In the genomic region with DNA sequence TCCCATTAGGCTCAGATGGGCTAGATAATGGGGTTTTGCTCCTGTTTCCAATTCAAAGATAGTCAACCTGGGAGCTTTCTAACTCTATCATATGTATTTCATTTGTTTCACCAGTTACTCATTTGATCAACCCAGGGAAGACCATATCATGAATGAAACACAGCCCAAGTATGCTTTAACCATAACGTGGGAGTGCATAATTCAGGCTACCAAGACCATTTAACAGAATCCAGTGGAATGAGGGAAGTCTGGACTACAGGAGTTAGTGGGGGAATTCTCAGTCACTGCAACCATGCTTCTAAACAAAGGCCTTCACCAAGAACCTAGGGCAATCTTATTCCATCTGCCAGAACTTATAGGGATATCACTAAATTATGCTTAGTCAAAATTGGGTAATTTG, we compare ENCODE assay signal across 26 cellular contexts.
"Had no signal": no experiment of that assay in that cellular context is flagged by ENCODE, and none has a peak within 500 bp of the region (broad histone marks: within the 10 kb centered on the region; RNA-seq: fewer than 3 reads in every experiment).

No MANE protein-coding gene starts in this region.

- DNase-seq: activated CD4-positive, alpha-beta memory T cell treated with anti-CD3 and anti-CD28 coated beads for 36 hours; activated CD4-positive, alpha-beta T cell treated with anti-CD3 and anti-CD28 coated beads for 48 hours; activated CD4-positive, CD25-positive, alpha-beta regulatory T cell; activated naive CD4-positive, alpha-beta T cell treated with Interleukin-2 at 50 U/mL for 16 hours; activated naive CD8-positive, alpha-beta T cell treated with anti-CD3 and anti-CD28 coated beads, Interleukin-2, amount 10 ng/mL, durations not matched to agents 7 days and 5 days; activated T-cell treated with anti-CD3 and anti-CD28 coated beads, Interleukin-2, amount 50 U/mL, for 48 hours; brain microvascular endothelial cell; caudate nucleus; effector CD4-positive, alpha-beta T cell; erythroblast; head of caudate nucleus; hypothalamus; left ventricle myocardium superior; mammary epithelial cell; naive thymus-derived CD8-positive, alpha-beta T cell; sigmoid colon; stimulated activated CD4-positive, alpha-beta T cell treated with anti-CD3 and anti-CD28 coated beads, Interleukin-4, amount 100 ng/mL, for 1 hour; substantia nigra; T1000; thyroid gland; upper lobe of right lung had no signal

- ATAC-seq: gastroesophageal sphincter; left ventricle myocardium superior; naive thymus-derived CD8-positive, alpha-beta T cell; upper lobe of right lung had no signal

- H3K4me1 ChIP-seq: gastroesophageal sphincter, thyroid gland, upper lobe of right lung had no signal

- H3K36me3 ChIP-seq: upper lobe of right lung had no signal

- H3K27me3 Mint-ChIP-seq: activated CD4-positive, alpha-beta memory T cell treated with anti-CD3 and anti-CD28 coated beads for 36 hours; activated naive CD8-positive, alpha-beta T cell treated with anti-CD3 and anti-CD28 coated beads, Interleukin-2, amount 10 ng/mL, durations not matched to agents 7 days and 5 days; dendritic cell treated with granulocyte-macrophage colony-stimulating factor and Interleukin-4, amounts not matched to agents 40 ng/mL and 50 ng/mL, for 4 days; naive thymus-derived CD8-positive, alpha-beta T cell; stimulated activated naive CD8-positive, alpha-beta T cell treated with anti-CD3 and anti-CD28 coated beads, Interleukin-15, Interleukin-2, amounts not matched to agents 100 ng/mL and 50 ng/mL, for 24 hours had no signal

- H3K9me3 ChIP-seq: gastroesophageal sphincter, sigmoid colon, thyroid gland, upper lobe of right lung had no signal

- H3K4me1 Mint-ChIP-seq: mesothelial cell of epicardium; naive thymus-derived CD8-positive, alpha-beta T cell had no signal

- H3K27ac Mint-ChIP-seq: activated CD4-positive, alpha-beta memory T cell treated with anti-CD3 and anti-CD28 coated beads for 36 hours; activated naive CD8-positive, alpha-beta T cell treated with anti-CD3 and anti-CD28 coated beads, Interleukin-2, amount 10 ng/mL, durations not matched to agents 7 days and 5 days; dendritic cell treated with granulocyte-macrophage colony-stimulating factor and Interleukin-4, amounts not matched to agents 40 ng/mL and 50 ng/mL, for 4 days; mesothelial cell of epicardium; naive thymus-derived CD8-positive, alpha-beta T cell; stimulated activated naive CD8-positive, alpha-beta T cell treated with anti-CD3 and anti-CD28 coated beads, Interleukin-15, Interleukin-2, amounts not matched to agents 100 ng/mL and 50 ng/mL, for 24 hours; T-helper 1 cell treated with Interleukin-12 subunit alpha and Interleukin-12 subunit beta and Interleukin-4 antibody, amounts not matched to agents 30 μg/mL and 1 μg/mL, for 36 hours had no signal

- H3K4me3 ChIP-seq: gastroesophageal sphincter, sigmoid colon, thyroid gland, upper lobe of right lung had no signal

- H3K4me3 Mint-ChIP-seq: activated CD4-positive, alpha-beta memory T cell treated with anti-CD3 and anti-CD28 coated beads for 36 hours; activated naive CD8-positive, alpha-beta T cell treated with anti-CD3 and anti-CD28 coated beads, Interleukin-2, amount 10 ng/mL, durations not matched to agents 7 days and 5 days; dendritic cell treated with granulocyte-macrophage colony-stimulating factor and Interleukin-4, amounts not matched to agents 40 ng/mL and 50 ng/mL, for 4 days; mesothelial cell of epicardium; naive thymus-derived CD8-positive, alpha-beta T cell; stimulated activated naive CD8-positive, alpha-beta T cell treated with anti-CD3 and anti-CD28 coated beads, Interleukin-15, Interleukin-2, amounts not matched to agents 100 ng/mL and 50 ng/mL, for 24 hours; T-helper 1 cell treated with Interleukin-12 subunit alpha and Interleukin-12 subunit beta and Interleukin-4 antibody, amounts not matched to agents 30 μg/mL and 1 μg/mL, for 36 hours had no signal

- H3K27ac ChIP-seq: brain microvascular endothelial cell, gastroesophageal sphincter, sigmoid colon, thyroid gland, upper lobe of right lung had no signal

- H3K27me3 ChIP-seq: brain microvascular endothelial cell, gastroesophageal sphincter, sigmoid colon, thyroid gland, upper lobe of right lung had no signal

- H3K9me3 Mint-ChIP-seq: activated CD4-positive, alpha-beta memory T cell treated with anti-CD3 and anti-CD28 coated beads for 36 hours; activated naive CD8-positive, alpha-beta T cell treated with anti-CD3 and anti-CD28 coated beads, Interleukin-2, amount 10 ng/mL, durations not matched to agents 7 days and 5 days; dendritic cell treated with granulocyte-macrophage colony-stimulating factor and Interleukin-4, amounts not matched to agents 40 ng/mL and 50 ng/mL, for 4 days; naive thymus-derived CD8-positive, alpha-beta T cell; stimulated activated naive CD8-positive, alpha-beta T cell treated with anti-CD3 and anti-CD28 coated beads, Interleukin-15, Interleukin-2, amounts not matched to agents 100 ng/mL and 50 ng/mL, for 24 hours; T-helper 1 cell treated with Interleukin-12 subunit alpha and Interleukin-12 subunit beta and Interleukin-4 antibody, amounts not matched to agents 30 μg/mL and 1 μg/mL, for 36 hours had no signal
